In the genomic region with DNA sequence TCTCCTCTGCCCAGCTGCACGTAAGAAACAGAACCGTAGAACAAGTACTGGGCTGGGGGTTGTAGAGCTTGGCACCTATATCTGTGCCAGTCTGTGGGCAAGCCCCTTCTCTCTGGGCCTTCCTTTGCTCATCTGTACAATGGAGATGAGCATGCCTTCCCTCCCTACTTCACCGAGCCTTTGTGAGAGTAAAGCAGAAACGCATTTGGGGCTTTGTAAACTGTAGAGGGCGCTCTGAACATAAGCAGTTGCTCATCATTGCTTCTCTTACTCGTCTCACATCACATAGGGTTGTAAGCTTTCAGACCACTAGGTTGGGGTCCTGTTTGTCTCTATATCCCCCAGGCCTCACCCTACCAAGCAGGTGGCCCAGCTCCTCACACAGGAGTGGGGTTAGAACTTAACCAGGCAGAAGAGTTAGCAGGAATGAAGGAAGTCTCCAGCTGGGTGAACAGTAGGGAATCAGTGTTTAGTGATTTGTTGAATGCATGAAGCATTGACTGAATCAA, we compare ENCODE assay signal across 6 cellular contexts. TPM values are rescaled to one million over a fixed set of nuclear protein-coding genes. Genes with fewer than 3 reads are reported as not detected.
DNase-seq lines count a peak whose midpoint lies in the region; ATAC-seq, FAIRE-seq and TF ChIP-seq lines count a peak whose summit lies in the region.

No MANE protein-coding gene starts in this region.

- H3K9me3 ChIP-seq in colonic mucosa = no peaks in the 10 kb centered on the region
- H3K9me3 ChIP-seq in small intestine (ENCODE audit: control insufficient read depth, low read depth) = no peaks in the 10 kb centered on the region
- H3K9me3 ChIP-seq in aorta (ENCODE audit: control insufficient read depth, low read length) = no peaks in the 10 kb centered on the region

- H3K36me3 Mint-ChIP-seq in activated CD8-positive, alpha-beta memory T cell treated with anti-CD3 and anti-CD28 coated beads, Interleukin-2, amount 10 ng/mL, durations not matched to agents 7 days and 5 days = no peaks in the 10 kb centered on the region

- CTCF ChIA-PET in activated CD8-positive, alpha-beta memory T cell treated with anti-CD3 and anti-CD28 coated beads, Interleukin-2, amount 10 ng/mL, durations not matched to agents 7 days and 5 days (lab: Charles Lee) = interaction anchor here (0.6 to 4.3 kb wide), 24 partner anchors 8 to 610 kb away, joined by 3 to 25 read pairs (median 4); a partner anchor contains a TSS

- no peak overlapping the region for H3K4me3 Mint-ChIP-seq in activated CD8-positive, alpha-beta memory T cell treated with anti-CD3 and anti-CD28 coated beads, Interleukin-2, amount 10 ng/mL, durations not matched to agents 7 days and 5 days

- H3K9ac ChIP-seq in colonic mucosa (ENCODE audit: low read depth in 2 of 2, low read length in 2 of 2) = no peak overlapping the region

- H3K4me1 Mint-ChIP-seq in activated CD8-positive, alpha-beta memory T cell treated with anti-CD3 and anti-CD28 coated beads, Interleukin-2, amount 10 ng/mL, durations not matched to agents 7 days and 5 days = peaks cover 7% of the 10 kb centered on the region

- H3K4me3 ChIP-seq in colonic mucosa = no peak overlapping the region
- no peak overlapping the region for H3K4me3 ChIP-seq in small intestine (ENCODE audit: low read depth in 1 of 2, low read length in 2 of 2)
- no peak overlapping the region for H3K4me3 ChIP-seq in aorta (ENCODE audit: low read length in 2 of 2)

- intact Hi-C loops in colonic mucosa (cut with DNase I) = no loop called here
- intact Hi-C loops in aorta (cut with DNase I) = loop anchor here (5.0 to 10.0 kb wide), 4 partner anchors 47 to 177 kb away; a partner anchor contains a TSS

- H3K9me3 Mint-ChIP-seq in activated CD8-positive, alpha-beta memory T cell treated with anti-CD3 and anti-CD28 coated beads, Interleukin-2, amount 10 ng/mL, durations not matched to agents 7 days and 5 days (ENCODE audit: low read depth) = no peaks in the 10 kb centered on the region

- peaks cover 9% of the 10 kb centered on the region for H3K27me3 ChIP-seq in colonic mucosa
- peaks cover 0 to 2% of the 10 kb centered on the region in 2 donors for H3K27me3 ChIP-seq in small intestine (ENCODE audit: control insufficient read depth in 2 of 2, insufficient read depth in 2 of 2, low read length in 2 of 2)
- no peaks in the 10 kb centered on the region for H3K27me3 ChIP-seq in aorta (ENCODE audit: control insufficient read depth in 1 of 2, insufficient read depth in 2 of 2, low read length in 1 of 2)

- WGBS in small intestine, 3 donors = 2 to 19% (median 17%) methylated on average over 6 of the region's 6 CpGs
- 11 to 20% methylated on average over 6 of the region's 6 CpGs for WGBS in aorta, 2 donors

- DNase-seq in activated CD8-positive, alpha-beta memory T cell treated with anti-CD3 and anti-CD28 coated beads, Interleukin-2, amount 10 ng/mL, durations not matched to agents 7 days and 5 days = peak; percentile 68
- DNase-seq in activated CD8-positive, alpha-beta memory T cell treated with anti-CD3 and anti-CD28 coated beads, Interleukin-2, amount 50 U/mL, for 4 hours = no peak
- DNase-seq in NCI-H748 (lab: John Stamatoyannopoulos, UW; ENCODE audit: unreplicated experiment) = peak; percentile 69
- peak; percentile 70 for DNase-seq in colonic mucosa
- DNase-seq in small intestine = peak; percentile 65
- DNase-seq in aorta = no peak

- H3K36me3 ChIP-seq in colonic mucosa (no peaks in the 10 kb centered on the region), small intestine (ENCODE audit: control insufficient read depth in 2 of 2, insufficient read depth in 2 of 2, low read length in 2 of 2) (peaks cover 0 to 2% of the 10 kb centered on the region in 2 donors), aorta (ENCODE audit: control insufficient read depth in 1 of 2, insufficient read depth in 2 of 2, low read length in 1 of 2) (no peaks in the 10 kb centered on the region)

- TF ChIP-seq CTCF in colonic mucosa (IDR thresholded peaks at IDR 0.05) = peak; percentile 34

- H3K27ac Mint-ChIP-seq in activated CD8-positive, alpha-beta memory T cell treated with anti-CD3 and anti-CD28 coated beads, Interleukin-2, amount 10 ng/mL, durations not matched to agents 7 days and 5 days = no peak overlapping the region

- peaks cover 7% of the 10 kb centered on the region for H3K4me1 ChIP-seq in colonic mucosa
- H3K4me1 ChIP-seq in small intestine (ENCODE audit: control insufficient read depth in 2 of 2, insufficient read depth in 1 of 2, low read depth in 1 of 2, low read length in 1 of 2) = no peaks in the 10 kb centered on the region
- H3K4me1 ChIP-seq in aorta (ENCODE audit: control insufficient read depth in 1 of 2, insufficient read depth in 2 of 2, low read length in 2 of 2) = peaks cover 0 to 4% of the 10 kb centered on the region in 2 donors

- peaks cover 43% of the 10 kb centered on the region for H3K27me3 Mint-ChIP-seq in activated CD8-positive, alpha-beta memory T cell treated with anti-CD3 and anti-CD28 coated beads, Interleukin-2, amount 10 ng/mL, durations not matched to agents 7 days and 5 days

- H3K27ac ChIP-seq in colonic mucosa (no peak overlapping the region), small intestine (ENCODE audit: low read depth in 1 of 2, low read length in 1 of 2) (no peak overlapping the region), aorta (ENCODE audit: low read depth in 1 of 2, low read length in 2 of 2) (no peak overlapping the region)

- no peak for FAIRE-seq in small intestine (lab: Jason Lieb, UNC)

- ATAC-seq in activated CD8-positive, alpha-beta memory T cell treated with anti-CD3 and anti-CD28 coated beads, Interleukin-2, amount 10 ng/mL, durations not matched to agents 7 days and 5 days = peak; percentile 50
- ATAC-seq in aorta (ENCODE audit: low FRiP score) = no peak

RNA-seq across cellular contexts. Expression of a gene that starts 15.1 kb away (rescaled TPM):
- total RNA-seq in activated CD8-positive, alpha-beta memory T cell treated with anti-CD3 and anti-CD28 coated beads, Interleukin-2, amount 10 ng/mL, durations not matched to agents 7 days and 5 days = 1 to 10 TPM in 1 of 2 experiments, under 1 TPM in 1; 0.35 to 1.1 TPM
- 1 to 10 TPM in 1 of 2 donors, under 1 TPM in 1; 0.77 to 2.3 TPM for total RNA-seq in colonic mucosa
- polyA plus RNA-seq in small intestine = 1 to 10 TPM in 1 of 3 donors, under 1 TPM in 2; 0.54 to 2.1 (median 0.67) TPM
- total RNA-seq in aorta = 10 to 100 TPM in 1 of 2 donors, 1 to 10 TPM in 1; 9.3 to 12.6 TPM
- polyA plus RNA-seq in aorta = 1 to 10 TPM; 2.5 to 3.8 TPM

RNA-seq across cellular contexts. Expression of a gene that starts 19.8 kb away (rescaled TPM):
- 10 to 100 TPM; 13.6 to 20.9 TPM for total RNA-seq in activated CD8-positive, alpha-beta memory T cell treated with anti-CD3 and anti-CD28 coated beads, Interleukin-2, amount 10 ng/mL, durations not matched to agents 7 days and 5 days
- total RNA-seq in colonic mucosa = 10 to 100 TPM; 48.8 to 56.4 TPM
- 10 to 100 TPM; 27.2 to 39.6 (median 34.0) TPM for polyA plus RNA-seq in small intestine
- 10 to 100 TPM; 39.4 to 42.8 TPM for total RNA-seq in aorta
- 10 to 100 TPM; 15.0 to 45.8 TPM for polyA plus RNA-seq in aorta

RNA-seq across cellular contexts. Expression of a gene that starts 35.6 kb away (rescaled TPM):
- total RNA-seq in activated CD8-positive, alpha-beta memory T cell treated with anti-CD3 and anti-CD28 coated beads, Interleukin-2, amount 10 ng/mL, durations not matched to agents 7 days and 5 days = 100 to 1,000 TPM; 108 to 121 TPM
- total RNA-seq in colonic mucosa (10 to 100 TPM; 36.6 to 43.2 TPM), aorta (10 to 100 TPM; 64.4 to 99.0 TPM)
- polyA plus RNA-seq in small intestine (10 to 100 TPM; 14.1 to 25.7 (median 17.4) TPM), aorta (10 to 100 TPM; 20.3 to 26.1 TPM)

RNA-seq across cellular contexts. Expression of a gene that starts 50.9 kb away (rescaled TPM):
- total RNA-seq in activated CD8-positive, alpha-beta memory T cell treated with anti-CD3 and anti-CD28 coated beads, Interleukin-2, amount 10 ng/mL, durations not matched to agents 7 days and 5 days = under 1 TPM in 1 of 2 experiments, not detected in 1; 0.23 TPM
- total RNA-seq in colonic mucosa = 1 to 10 TPM in 1 of 2 donors, under 1 TPM in 1; 0.89 to 5.5 TPM
- 1 to 10 TPM in 2 of 3 donors, not detected in 1; 5.0 to 6.2 TPM for polyA plus RNA-seq in small intestine
- total RNA-seq in aorta = 10 to 100 TPM; 91.8 to 92.7 TPM
- 100 to 1,000 TPM in 1 of 2 donors, 10 to 100 TPM in 1; 86.4 to 198 TPM for polyA plus RNA-seq in aorta

RNA-seq across cellular contexts. Expression of a gene that starts 59.0 kb away (rescaled TPM):
- total RNA-seq in activated CD8-positive, alpha-beta memory T cell treated with anti-CD3 and anti-CD28 coated beads, Interleukin-2, amount 10 ng/mL, durations not matched to agents 7 days and 5 days = 10 to 100 TPM; 10.3 to 11.3 TPM
- total RNA-seq in colonic mucosa (100 to 1,000 TPM; 111 to 116 TPM), aorta (100 to 1,000 TPM; 113 to 150 TPM)
- polyA plus RNA-seq in small intestine (10 to 100 TPM; 53.5 to 96.4 (median 75.7) TPM), aorta (100 to 1,000 TPM in 1 of 2 donors, 10 to 100 TPM in 1; 48.1 to 159 TPM)

Comparison
In these comparisons a context has a peak if more than half of its experiments do, and no peak if none do; other contexts are left out.
1. DNase-seq: peak in activated CD8-positive, alpha-beta memory T cell treated with anti-CD3 and anti-CD28 coated beads, Interleukin-2, amount 10 ng/mL, durations not matched to agents 7 days and 5 days (single experiment), NCI-H748 (single experiment), colonic mucosa (single experiment) and small intestine (single experiment); none in activated CD8-positive, alpha-beta memory T cell treated with anti-CD3 and anti-CD28 coated beads, Interleukin-2, amount 50 U/mL, for 4 hours (single experiment) and aorta (0 of 2).